Comparison of ENCODE assay signal across 8 cellular contexts in genomic region chr2:140586379-140586778, GRCh38.
DNase-seq lines count a peak whose midpoint lies in the region; ATAC-seq and TF ChIP-seq lines count a peak whose summit lies in the region.

No MANE protein-coding gene starts in this region.

- H3K27ac ChIP-seq in effector memory CD4-positive, alpha-beta T cell (ENCODE audit: insufficient read depth, low read length, poor library complexity, severe bottlenecking): no peak overlapping the region

- peak; percentile 53 for TF ChIP-seq CTCF in fibroblast of pulmonary artery (IDR thresholded peaks at IDR 0.05; ENCODE audit: low read length, missing control alignments)

- H3K27me3 ChIP-seq in effector memory CD4-positive, alpha-beta T cell (replicated peaks; ENCODE audit: control insufficient read depth, insufficient read depth, low read length, poor library complexity, severe bottlenecking): no peaks in the 10 kb centered on the region

- no peaks in the 10 kb centered on the region for H3K9me3 ChIP-seq in effector memory CD4-positive, alpha-beta T cell (ENCODE audit: control insufficient read depth, low read length)

- no peaks in the 10 kb centered on the region for H3K36me3 ChIP-seq in effector memory CD4-positive, alpha-beta T cell (ENCODE audit: control insufficient read depth, insufficient read depth, low read length)

- peak; percentile 91 for ATAC-seq in HG02884 (IDR thresholded peaks at IDR 0.05; ENCODE audit: unreplicated experiment)
- ATAC-seq in stimulated activated naive CD8-positive, alpha-beta T cell treated with anti-CD3 and anti-CD28 coated beads, Interleukin-15, Interleukin-2, amounts not matched to agents 100 U/mL and 50 U/mL, for 24 hours: no peak

- no peaks in the 10 kb centered on the region for H3K4me1 ChIP-seq in effector memory CD4-positive, alpha-beta T cell (ENCODE audit: control insufficient read depth, insufficient read depth, low read length, poor library complexity, severe bottlenecking)

- DNase-seq in NOMO-1 treated with DMSO at 0.1 percent for 48 hours (lab: John Stamatoyannopoulos, UW; ENCODE audit: unreplicated experiment) (peak; percentile 39), NOMO-1 treated with dmso at 0.1 percent for 144 hours (lab: John Stamatoyannopoulos, UW; ENCODE audit: unreplicated experiment) (no peak), NCI-H460 (ENCODE audit: extremely low read depth, low read depth) (peak; percentile 40), fibroblast of pulmonary artery (ENCODE audit: low read depth) (peak; percentile 26), MV-4-11 (lab: John Stamatoyannopoulos, UW) (no peak)
- DNase-seq in effector memory CD4-positive, alpha-beta T cell: no peak
- DNase-seq in stimulated activated naive CD8-positive, alpha-beta T cell treated with anti-CD3 and anti-CD28 coated beads, Interleukin-15, Interleukin-2, amounts not matched to agents 100 U/mL and 50 U/mL, for 24 hours: no peak

- no peak overlapping the region for H3K4me3 ChIP-seq in fibroblast of pulmonary artery (replicated peaks; ENCODE audit: low read depth, low read length)
- H3K4me3 ChIP-seq in effector memory CD4-positive, alpha-beta T cell (ENCODE audit: insufficient read depth, low read depth, low read length, poor library complexity, severe bottlenecking): no peak overlapping the region

Comparison
In these comparisons a context has a peak if more than half of its experiments do, and no peak if none do; other contexts are left out.
1. DNase-seq: peak in NOMO-1 treated with DMSO at 0.1 percent for 48 hours (single experiment), NCI-H460 (single experiment) and fibroblast of pulmonary artery (single experiment); none in NOMO-1 treated with dmso at 0.1 percent for 144 hours (single experiment), effector memory CD4-positive, alpha-beta T cell (0 of 3), stimulated activated naive CD8-positive, alpha-beta T cell treated with anti-CD3 and anti-CD28 coated beads, Interleukin-15, Interleukin-2, amounts not matched to agents 100 U/mL and 50 U/mL, for 24 hours (single experiment) and MV-4-11 (single experiment).